ENCODE assay signal across 1 cellular context in genomic region chr4:149164282-149164681, GRCh38.
TF ChIP-seq lines count a peak whose summit lies in the region.

No MANE protein-coding gene starts in this region.

TF ChIP-seq in H1, 55 proteins besides CTCF, POLR2A, EP300 and RAD21 (continued from another document):
- peak; percentile 54 for TF ChIP-seq NANOG (IDR thresholded peaks at IDR 0.05; ENCODE audit: insufficient read depth, low read depth, low read length, poor library complexity, severe bottlenecking)
- no peak for TF ChIP-seq CTBP2 (IDR thresholded peaks at IDR 0.05; ENCODE audit: borderline replicate concordance, insufficient read depth, insufficient read length, low read length)
